In genomic region chr3:10015476-10015904, GRCh38 we compare ENCODE assay signal across 9 cellular contexts. TPM values are rescaled to one million over a fixed set of nuclear protein-coding genes. Genes with fewer than 3 reads are reported as not detected.
DNase-seq lines count a peak whose midpoint lies in the region; ATAC-seq, FAIRE-seq and TF ChIP-seq lines count a peak whose summit lies in the region.
"Had no signal": no experiment of that assay in that cellular context is flagged by ENCODE, and none has a peak within 500 bp of the region (broad histone marks: within the 10 kb centered on the region; RNA-seq: fewer than 3 reads in every experiment).

No MANE protein-coding gene starts in this region.

- TF ChIP-seq CTCF in bronchial epithelial cell (IDR thresholded peaks at IDR 0.05; ENCODE audit: insufficient read depth, low read length, severe bottlenecking): no peak
- TF ChIP-seq CTCF in thyroid gland (IDR thresholded peaks at IDR 0.05): no peak

- no peaks in the 10 kb centered on the region for H3K9me3 ChIP-seq in thyroid gland

- H3K27me3 ChIP-seq in bronchial epithelial cell (ENCODE audit: control insufficient read depth, insufficient read depth, low read length) (no peaks in the 10 kb centered on the region), thyroid gland (no peaks in the 10 kb centered on the region)

- H3K27ac ChIP-seq in thyroid gland: peak overlapping the region; percentile 92 to 95 (median 95)

- no peak for ATAC-seq in GM18858 (IDR thresholded peaks at IDR 0.05; ENCODE audit: unreplicated experiment)
- no peak for ATAC-seq in GM21737 (IDR thresholded peaks at IDR 0.05; ENCODE audit: unreplicated experiment)
- no peak for ATAC-seq in GM18502 (IDR thresholded peaks at IDR 0.05; ENCODE audit: poor library complexity, unreplicated experiment)

- H3K4me3 ChIP-seq in bronchial epithelial cell (ENCODE audit: low read depth, low read length) (no peak overlapping the region), thyroid gland (replicated peaks in 1 of 3) (no peak overlapping the region)

- H3K36me3 ChIP-seq in bronchial epithelial cell (ENCODE audit: control insufficient read depth, insufficient read depth, low read length): peaks cover 3% of the 10 kb centered on the region
- H3K36me3 ChIP-seq in thyroid gland: no peaks in the 10 kb centered on the region

- peak in 1 of 2 donors; percentile 52 for TF ChIP-seq POLR2A in thyroid gland (IDR thresholded peaks at IDR 0.05)

- DNase-seq in M059J (ENCODE audit: low read depth) (peak; percentile 91), bronchial epithelial cell (ENCODE audit: low read depth) (peak; percentile 56), left kidney (ENCODE audit: low read depth, low spot score) (peak; percentile 76), thyroid gland (peak; percentile 93), NCI-H2107 (lab: John Stamatoyannopoulos, UW) (no peak)
- DNase-seq: activated T-cell treated with anti-CD3 and anti-CD28 coated beads, Interleukin-2, amount 50 U/mL, for 1 hour had no signal

- H3K4me1 ChIP-seq in thyroid gland: peaks cover 50 to 63% of the 10 kb centered on the region in 2 donors

- no peak for FAIRE-seq in bronchial epithelial cell (lab: Jason Lieb, UNC)

- WGBS in thyroid gland, 2 donors: 4 to 20% methylated on average over 7 to 10 of the region's 10 CpGs

- intact Hi-C loops in thyroid gland (cut with DNase I): no loop called here

RNA-seq across cellular contexts. Expression of gene FANCD2, which starts 10.7 kb away (rescaled TPM):
- total RNA-seq in M059J (2014; rRNA removed; shearing (Covaris generic)): 12.2 and 16.0 TPM in 2 replicates
- 2.1 and 2.6 TPM in 2 replicates for total RNA-seq in bronchial epithelial cell
- total RNA-seq in thyroid gland: 1 to 10 TPM; 2.0 to 7.9 (median 4.4) TPM

RNA-seq across cellular contexts. Expression of gene EMC3, which starts 28.8 kb away (rescaled TPM):
- total RNA-seq in M059J (2014; rRNA removed; shearing (Covaris generic)): 53.8 and 98.5 TPM in 2 replicates
- total RNA-seq in bronchial epithelial cell (48.1 and 49.5 TPM in 2 replicates), thyroid gland (100 to 1,000 TPM in 2 of 4 donors, 10 to 100 TPM in 2; 53.1 to 160 (median 117) TPM)
